ENCODE assay signal across 8 cellular contexts in genomic region chr19:14497347-14497921, GRCh38. TPM values are rescaled to one million over a fixed set of nuclear protein-coding genes. Genes with fewer than 3 reads are reported as not detected.
A peak's percentile ranks its signal among the peaks of the same experiment; 100 is the strongest.
DNase-seq lines count a peak whose midpoint lies in the region; ATAC-seq and TF ChIP-seq lines count a peak whose summit lies in the region.

No MANE protein-coding gene starts in this region.

- ATAC-seq in activated naive CD4-positive, alpha-beta T cell treated with anti-CD3 and anti-CD28 coated beads, Interleukin-2, amount 50 U/mL, for 72 hours, result no peak
- ATAC-seq in lower lobe of right lung (peak; percentile 6), thoracic aorta (ENCODE audit: insufficient number of reproducible peaks, low FRiP score, low read depth) (no peak), HG03342 (IDR thresholded peaks at IDR 0.05; ENCODE audit: unreplicated experiment) (no peak), HG03196 (IDR thresholded peaks at IDR 0.05; ENCODE audit: unreplicated experiment) (no peak)

- TF ChIP-seq CTCF in lower lobe of right lung (IDR thresholded peaks at IDR 0.05), result no peak
- TF ChIP-seq CTCF in thoracic aorta (IDR thresholded peaks at IDR 0.05), result no peak

- peaks cover 17% of the 10 kb centered on the region for H3K4me1 Mint-ChIP-seq in activated naive CD4-positive, alpha-beta T cell treated with anti-CD3 and anti-CD28 coated beads for 36 hours (ENCODE audit: low read depth)

- intact Hi-C loops in activated naive CD4-positive, alpha-beta T cell treated with anti-CD3 and anti-CD28 coated beads for 36 hours (cut with micrococcal nuclease), result no loop called here
- intact Hi-C loops in lower lobe of right lung (cut with DNase I), result no loop called here

- H3K36me3 ChIP-seq in lower lobe of right lung, result peaks cover 3% of the 10 kb centered on the region
- H3K36me3 ChIP-seq in thoracic aorta, result no peaks in the 10 kb centered on the region

- no peak overlapping the region for H3K27ac Mint-ChIP-seq in activated naive CD4-positive, alpha-beta T cell treated with anti-CD3 and anti-CD28 coated beads for 36 hours
- no peak overlapping the region for H3K27ac Mint-ChIP-seq in activated naive CD4-positive, alpha-beta T cell treated with anti-CD3 and anti-CD28 coated beads, Interleukin-2, amount 50 U/mL, for 72 hours

- no peaks in the 10 kb centered on the region for H3K36me3 Mint-ChIP-seq in activated naive CD4-positive, alpha-beta T cell treated with anti-CD3 and anti-CD28 coated beads for 36 hours (ENCODE audit: low read depth)
- no peaks in the 10 kb centered on the region for H3K36me3 Mint-ChIP-seq in activated naive CD4-positive, alpha-beta T cell treated with anti-CD3 and anti-CD28 coated beads, Interleukin-2, amount 50 U/mL, for 72 hours

- CTCF ChIA-PET in activated naive CD4-positive, alpha-beta T cell treated with anti-CD3 and anti-CD28 coated beads for 36 hours (lab: Charles Lee), result interaction anchor here (0.9 to 2.3 kb wide), 6 partner anchors 9 to 25 kb away, joined by 3 to 6 read pairs (median 4); no protein-coding TSS in a partner anchor

- H3K27me3 ChIP-seq in lower lobe of right lung (ENCODE audit: low read depth) (no peaks in the 10 kb centered on the region), thoracic aorta (replicated peaks; ENCODE audit: insufficient read depth) (no peaks in the 10 kb centered on the region)

- H3K9me3 ChIP-seq in lower lobe of right lung, result no peaks in the 10 kb centered on the region
- H3K9me3 ChIP-seq in thoracic aorta, result no peaks in the 10 kb centered on the region

- H3K4me1 ChIP-seq in lower lobe of right lung (peaks cover 38% of the 10 kb centered on the region), thoracic aorta (ENCODE audit: control insufficient read depth in 1 of 2, low read depth in 2 of 2) (peaks cover 15 to 31% of the 10 kb centered on the region in 2 donors)

- DNase-seq in activated naive CD4-positive, alpha-beta T cell treated with anti-CD3 and anti-CD28 coated beads for 36 hours, result no peak
- no peak for DNase-seq in activated naive CD4-positive, alpha-beta T cell treated with anti-CD3 and anti-CD28 coated beads, Interleukin-2, amount 50 U/mL, for 72 hours (ENCODE audit: low spot score in 2 of 2)
- DNase-seq in amniotic epithelial cell (ENCODE audit: low read depth) (peak; percentile 58), lower lobe of right lung (no peak), thoracic aorta (ENCODE audit: low spot score) (no peak), NCI-H187 (lab: John Stamatoyannopoulos, UW) (no peak)

- no peaks in the 10 kb centered on the region for H3K9me3 Mint-ChIP-seq in activated naive CD4-positive, alpha-beta T cell treated with anti-CD3 and anti-CD28 coated beads for 36 hours
- H3K9me3 Mint-ChIP-seq in activated naive CD4-positive, alpha-beta T cell treated with anti-CD3 and anti-CD28 coated beads, Interleukin-2, amount 50 U/mL, for 72 hours, result no peaks in the 10 kb centered on the region

- no peak overlapping the region for H3K4me3 ChIP-seq in lower lobe of right lung
- H3K4me3 ChIP-seq in thoracic aorta, result no peak overlapping the region

- no peaks in the 10 kb centered on the region for H3K27me3 Mint-ChIP-seq in activated naive CD4-positive, alpha-beta T cell treated with anti-CD3 and anti-CD28 coated beads for 36 hours (ENCODE audit: low read depth)

- peak overlapping the region; percentile 83 for H3K27ac ChIP-seq in lower lobe of right lung
- H3K27ac ChIP-seq in thoracic aorta, result peak overlapping the region; percentile 14 to 47

- H3K4me3 Mint-ChIP-seq in activated naive CD4-positive, alpha-beta T cell treated with anti-CD3 and anti-CD28 coated beads for 36 hours, result peak overlapping the region; percentile 77

RNA-seq across cellular contexts. Expression of gene GIPC1, which starts 1.5 kb away (rescaled TPM):
- 10 to 100 TPM; 15.4 to 16.5 TPM for total RNA-seq in activated naive CD4-positive, alpha-beta T cell treated with anti-CD3 and anti-CD28 coated beads for 36 hours
- 10 to 100 TPM; 24.8 to 33.3 TPM for total RNA-seq in activated naive CD4-positive, alpha-beta T cell treated with anti-CD3 and anti-CD28 coated beads, Interleukin-2, amount 50 U/mL, for 72 hours
- total RNA-seq in lower lobe of right lung (72.1 TPM), thoracic aorta (10 to 100 TPM; 56.4 to 77.8 TPM)

RNA-seq across cellular contexts. Expression of gene DNAJB1, which starts 20.8 kb away (rescaled TPM):
- total RNA-seq in activated naive CD4-positive, alpha-beta T cell treated with anti-CD3 and anti-CD28 coated beads for 36 hours, result 10 to 100 TPM; 48.1 to 49.5 TPM
- 100 to 1,000 TPM in 1 of 2 donors, 10 to 100 TPM in 1; 59.5 to 124 TPM for total RNA-seq in activated naive CD4-positive, alpha-beta T cell treated with anti-CD3 and anti-CD28 coated beads, Interleukin-2, amount 50 U/mL, for 72 hours
- total RNA-seq in lower lobe of right lung, result 92.5 TPM
- 10 to 100 TPM; 50.1 to 50.6 TPM for total RNA-seq in thoracic aorta

RNA-seq across cellular contexts. Expression of gene PTGER1, which starts 22.3 kb away (rescaled TPM):
- not detected for total RNA-seq in activated naive CD4-positive, alpha-beta T cell treated with anti-CD3 and anti-CD28 coated beads for 36 hours
- under 1 TPM; 0.20 to 0.97 TPM for total RNA-seq in activated naive CD4-positive, alpha-beta T cell treated with anti-CD3 and anti-CD28 coated beads, Interleukin-2, amount 50 U/mL, for 72 hours
- total RNA-seq in lower lobe of right lung (0.62 TPM), thoracic aorta (1 to 10 TPM in 1 of 2 donors, not detected in 1; 2.8 TPM)

RNA-seq across cellular contexts. Expression of gene TECR, which starts 32.0 kb away (rescaled TPM):
- total RNA-seq in activated naive CD4-positive, alpha-beta T cell treated with anti-CD3 and anti-CD28 coated beads for 36 hours, result 100 to 1,000 TPM; 102 to 105 TPM
- 100 to 1,000 TPM; 116 to 118 TPM for total RNA-seq in activated naive CD4-positive, alpha-beta T cell treated with anti-CD3 and anti-CD28 coated beads, Interleukin-2, amount 50 U/mL, for 72 hours
- total RNA-seq in lower lobe of right lung (127 TPM), thoracic aorta (10 to 100 TPM; 35.6 to 37.6 TPM)

Comparison
In these comparisons a context has a peak if more than half of its experiments do, and no peak if none do; other contexts are left out.
1. ATAC-seq: peak in lower lobe of right lung (2 of 2); none in activated naive CD4-positive, alpha-beta T cell treated with anti-CD3 and anti-CD28 coated beads, Interleukin-2, amount 50 U/mL, for 72 hours (0 of 2), thoracic aorta (single experiment), HG03342 (single experiment) and HG03196 (single experiment).